Comparison of ENCODE assay signal across 8 cellular contexts in the genomic region with DNA sequence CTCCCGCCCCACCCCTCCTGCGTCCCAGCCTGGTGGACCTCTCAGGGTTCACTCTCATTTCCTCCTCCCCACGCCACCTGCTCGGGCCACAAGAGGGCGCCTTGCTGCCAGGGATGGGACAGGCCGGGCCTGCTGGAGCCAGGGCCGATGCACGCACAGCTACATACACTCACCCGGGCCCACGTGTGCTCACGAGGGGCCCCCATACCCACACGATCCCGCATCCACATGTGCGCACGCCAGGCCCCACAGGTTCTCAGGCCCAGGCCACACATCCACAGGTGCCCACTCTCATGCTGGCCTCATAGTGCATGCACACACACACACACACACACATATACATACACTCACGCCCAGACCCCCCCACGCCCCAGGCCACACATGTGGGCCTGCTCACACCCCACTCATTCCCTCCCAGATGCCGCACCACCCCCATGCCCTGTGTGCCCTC.
A peak's percentile ranks its signal among the peaks of the same experiment; 100 is the strongest.
DNase-seq lines count a peak whose midpoint lies in the region; ATAC-seq and TF ChIP-seq lines count a peak whose summit lies in the region.

No MANE protein-coding gene starts in this region.

- BruUV-seq in A673 (replicated peaks; lab: Mats Ljungman, UMichigan) (no TSS peak), mammary epithelial cell (replicated peaks; lab: Mats Ljungman, UMichigan) (no TSS peak)

- no peaks in the 10 kb centered on the region for H3K79me2 ChIP-seq in mammary epithelial cell (ENCODE audit: insufficient read depth, low read length)

- H3K4me3 ChIP-seq in A673 (ENCODE audit: low read depth, low read length, poor library complexity, severe bottlenecking) (no peak overlapping the region), mammary epithelial cell (replicated peaks in 1 of 3; ENCODE audit: insufficient read depth in 1 of 3, low read depth in 2 of 3, low read length in 3 of 3) (no peak overlapping the region)

- dilution Hi-C loops in mammary epithelial cell (cut with HindIII; ENCODE audit: low sequenced_read_pairs) = loop anchor here (5.0 kb wide), 1 partner anchor 92 kb away; no protein-coding TSS in a partner anchor

- H3K4me2 ChIP-seq in mammary epithelial cell (ENCODE audit: insufficient read depth, low read depth, low read length) = peak overlapping the region; percentile 61

- WGBS in mammary epithelial cell (ENCODE audit: low coverage, missing lambda C conversion rate) = 12% methylated on average over 7 of the region's 18 CpGs

- POLR2A ChIA-PET in A673 (lab: Charles Lee; ENCODE audit: low non-redundant PET) = no interaction called here

- peak; percentile 56 for ATAC-seq in GM18499 (IDR thresholded peaks at IDR 0.05; ENCODE audit: insufficient read depth, unreplicated experiment)
- peak; percentile 79 for ATAC-seq in HG02938 (IDR thresholded peaks at IDR 0.05; ENCODE audit: unreplicated experiment)

- peak overlapping the region; percentile 64 for H2AFZ ChIP-seq in mammary epithelial cell (ENCODE audit: low read depth, low read length)

- no peak overlapping the region for H3K27ac ChIP-seq in A673 (ENCODE audit: low read depth, low read length, poor library complexity, severe bottlenecking)
- no peak overlapping the region for H3K27ac ChIP-seq in mammary epithelial cell (ENCODE audit: insufficient read depth, low read depth, low read length)

- TF ChIP-seq CTCF in A673 (conservative IDR thresholded peaks at IDR 0.05; ENCODE audit: low read depth, low read length) (peak; percentile 93), mammary epithelial cell (conservative IDR thresholded peaks at IDR 0.05 in 1 of 2, IDR thresholded peaks at IDR 0.05 in 1 of 2; ENCODE audit: extremely low read depth in 1 of 2, insufficient read depth in 1 of 2, low read depth in 1 of 2, low read length in 2 of 2) (peak; percentile 91 to 97)

- no peak overlapping the region for H3K9ac ChIP-seq in mammary epithelial cell (ENCODE audit: insufficient read depth, low read length)

- intact Hi-C loops in A673 (cut with micrococcal nuclease; ENCODE audit: unreplicated experiment) = loop anchor here (2.0 to 5.0 kb wide), 2 partner anchors 211 to 297 kb away; no protein-coding TSS in a partner anchor
- intact Hi-C loops in mammary epithelial cell (cut with micrococcal nuclease) = loop anchor here (1.0 to 10.0 kb wide), 7 partner anchors 142 to 617 kb away; no protein-coding TSS in a partner anchor

- H3K9me3 ChIP-seq in A673 (ENCODE audit: low read depth, low read length, poor library complexity, severe bottlenecking) = no peaks in the 10 kb centered on the region
- no peaks in the 10 kb centered on the region for H3K9me3 ChIP-seq in mammary epithelial cell (replicated peaks; ENCODE audit: insufficient read depth, low read length)

- no peaks in the 10 kb centered on the region for H4K20me1 ChIP-seq in mammary epithelial cell (ENCODE audit: insufficient read depth, low read length)

- peak; percentile 88 for DNase-seq in A673 (ENCODE audit: low spot score)
- peak; percentile 30 for DNase-seq in NCI-H2171 (lab: John Stamatoyannopoulos, UW)
- DNase-seq in activated CD4-positive, CD25-positive, alpha-beta regulatory T cell (lab: John Stamatoyannopoulos, UW) = peak; percentile 73 to 88 (median 80)
- peak; percentile 66 for DNase-seq in mammary epithelial cell
- peak; percentile 71 for DNase-seq in kidney glomerular epithelial cell (lab: John Stamatoyannopoulos, UW)
- DNase-seq in stimulated activated CD4-positive, alpha-beta T cell treated with anti-CD3 and anti-CD28 coated beads, Interleukin-1b, Interleukin-23, amount 100 ng/mL, for 48 hours = peak; percentile 86

- H3K27me3 ChIP-seq in A673 (replicated peaks; ENCODE audit: insufficient read depth, low read depth, low read length, poor library complexity) = no peaks in the 10 kb centered on the region
- H3K27me3 ChIP-seq in mammary epithelial cell (ENCODE audit: insufficient read depth, low read length) = no peaks in the 10 kb centered on the region

- CTCF ChIA-PET in A673 (lab: Charles Lee) (interaction anchor here (0.5 to 2.3 kb wide), 5 partner anchors 10 to 297 kb away, joined by 3 to 30 read pairs (median 4); partner anchors contain the start of gene FAM53B), mammary epithelial cell (lab: Charles Lee; ENCODE audit: low non-redundant PET) (interaction anchor here (1.0 to 2.0 kb wide), 2 partner anchors 211 to 215 kb away, joined by 3 to 10 read pairs; no protein-coding TSS in a partner anchor)

- H3K36me3 ChIP-seq in A673 (ENCODE audit: insufficient read depth, low read length, poor library complexity, severe bottlenecking) (no peaks in the 10 kb centered on the region), mammary epithelial cell (ENCODE audit: insufficient read depth, low read length) (no peaks in the 10 kb centered on the region)

- in situ Hi-C loops in mammary epithelial cell (cut with MboI; ENCODE audit: low sequenced_read_pairs in 2 of 2) = loop anchor here (10.0 kb wide), 2 partner anchors 205 to 215 kb away; partner anchors contain the start of gene FAM53B (in 1 of the 2)

- no peaks in the 10 kb centered on the region for H3K4me1 ChIP-seq in A673 (ENCODE audit: insufficient read depth, low read length, poor library complexity, severe bottlenecking)
- H3K4me1 ChIP-seq in mammary epithelial cell (ENCODE audit: insufficient read depth, low read length) = peaks cover 15% of the 10 kb centered on the region

Comparison
In these comparisons a context has a peak if more than half of its experiments do, and no peak if none do; other contexts are left out.
1. DNase-seq: peak in every context shown above with its lines; median percentile 88 in A673; 86 in stimulated activated CD4-positive, alpha-beta T cell treated with anti-CD3 and anti-CD28 coated beads, Interleukin-1b, Interleukin-23, amount 100 ng/mL, for 48 hours; 80 in activated CD4-positive, CD25-positive, alpha-beta regulatory T cell; 71 in kidney glomerular epithelial cell; 66 in mammary epithelial cell; 30 in NCI-H2171.